Comparison of ENCODE assay signal across 8 cellular contexts in genomic region chr5:40798856-40799210, GRCh38. TPM values are rescaled to one million over a fixed set of nuclear protein-coding genes. Genes with fewer than 3 reads are reported as not detected.
DNase-seq lines count a peak whose midpoint lies in the region; ATAC-seq, FAIRE-seq and TF ChIP-seq lines count a peak whose summit lies in the region.

No MANE protein-coding gene starts in this region.

- FAIRE-seq in GM12892 (lab: Jason Lieb, UNC): no peak

- CTCF ChIA-PET in CD8-positive, alpha-beta memory T cell (lab: Charles Lee): interaction anchor here (1.1 kb wide), 1 partner anchor 44 kb away, joined by 3 read pairs; no protein-coding TSS in a partner anchor
- CTCF ChIA-PET in RWPE1 (lab: Yijun Ruan, JAX): interaction anchor here (0.6 to 0.7 kb wide), 3 partner anchors 9 to 245 kb away, joined by 3 read pairs; no protein-coding TSS in a partner anchor

- H3K9me3 Mint-ChIP-seq in CD8-positive, alpha-beta memory T cell: no peaks in the 10 kb centered on the region

- H3K79me2 ChIP-seq in parathyroid adenoma: peaks cover 19% of the 10 kb centered on the region

- H2AFZ ChIP-seq in parathyroid adenoma: peak overlapping the region; percentile 91

- no peaks in the 10 kb centered on the region for H3K9me3 ChIP-seq in CD8-positive, alpha-beta memory T cell (ENCODE audit: low read length)
- no peaks in the 10 kb centered on the region for H3K9me3 ChIP-seq in parathyroid adenoma (ENCODE audit: control insufficient read depth, low read length)

- no peak for ATAC-seq in HG03196 (IDR thresholded peaks at IDR 0.05; ENCODE audit: unreplicated experiment)

- H3K9ac ChIP-seq in parathyroid adenoma: no peak overlapping the region

- H3K4me1 ChIP-seq in CD8-positive, alpha-beta memory T cell (ENCODE audit: insufficient read depth, low read length): peaks cover 22% of the 10 kb centered on the region
- H3K4me1 ChIP-seq in parathyroid adenoma: no peaks in the 10 kb centered on the region

- peak overlapping the region in 7 of 8 donors; percentile 84 to 96 (median 92) for H3K27ac Mint-ChIP-seq in CD8-positive, alpha-beta memory T cell

- peak overlapping the region; percentile 88 for H3K27ac ChIP-seq in CD8-positive, alpha-beta memory T cell (ENCODE audit: low read depth, low read length)
- H3K27ac ChIP-seq in RWPE1 (peak overlapping the region; percentile 95), parathyroid adenoma (peak overlapping the region; percentile 87)

- peaks cover 0 to 24% (median 1%) of the 10 kb centered on the region in 3 donors for H3K36me3 Mint-ChIP-seq in CD8-positive, alpha-beta memory T cell

- no peak for TF ChIP-seq POLR2A in GM12892 (IDR thresholded peaks at IDR 0.05; ENCODE audit: low read depth, low read length)

- H3K4me3 Mint-ChIP-seq in CD8-positive, alpha-beta memory T cell: peak overlapping the region; percentile 92 to 98 (median 95)

- TF ChIP-seq CTCF in RWPE1 (conservative IDR thresholded peaks at IDR 0.05; ENCODE audit: low read depth): no peak
- no peak for TF ChIP-seq CTCF in epithelial cell of proximal tubule (conservative IDR thresholded peaks at IDR 0.05; ENCODE audit: low read depth, low read length)
- no peak for TF ChIP-seq CTCF in parathyroid adenoma (IDR thresholded peaks at IDR 0.05)

- H3K4me2 ChIP-seq in parathyroid adenoma (ENCODE audit: low read length): peak overlapping the region; percentile 89

- POLR2A ChIA-PET in CD8-positive, alpha-beta memory T cell (lab: Charles Lee): interaction anchor here (0.5 to 1.5 kb wide), 5 partner anchors 8 to 1719 kb away, joined by 3 to 8 read pairs (median 3); no protein-coding TSS in a partner anchor
- POLR2A ChIA-PET in RWPE1 (lab: Yijun Ruan, JAX; ENCODE audit: low non-redundant PET): interaction anchor here (0.6 kb wide), 4 partner anchors 12 to 1394 kb away, joined by 3 to 8 read pairs (median 5); no protein-coding TSS in a partner anchor

- peak overlapping the region; percentile 99 for H3K4me3 ChIP-seq in CD8-positive, alpha-beta memory T cell (ENCODE audit: low read length)
- H3K4me3 ChIP-seq in epithelial cell of proximal tubule (ENCODE audit: low read depth, low read length) (peak overlapping the region; percentile 94), parathyroid adenoma (ENCODE audit: low read depth, low read length) (peak overlapping the region; percentile 87)

- H3K27me3 Mint-ChIP-seq in CD8-positive, alpha-beta memory T cell: no peaks in the 10 kb centered on the region

- no peaks in the 10 kb centered on the region for H3K36me3 ChIP-seq in CD8-positive, alpha-beta memory T cell (ENCODE audit: insufficient read depth, low read length)
- no peaks in the 10 kb centered on the region for H3K36me3 ChIP-seq in parathyroid adenoma (ENCODE audit: control insufficient read depth, insufficient read depth, low read length)

- no peak for DNase-seq in CD8-positive, alpha-beta memory T cell
- DNase-seq in RWPE1 (ENCODE audit: low spot score): no peak
- no peak for DNase-seq in epithelial cell of proximal tubule (ENCODE audit: low read depth)
- DNase-seq in NCI-H2171 (lab: John Stamatoyannopoulos, UW): no peak
- DNase-seq in GM12892 (ENCODE audit: insufficient read length): no peak
- no peak for DNase-seq in SW 1271 (lab: John Stamatoyannopoulos, UW)

- no peaks in the 10 kb centered on the region for H3K27me3 ChIP-seq in CD8-positive, alpha-beta memory T cell (ENCODE audit: insufficient read depth, low read length, poor library complexity, severe bottlenecking)
- no peaks in the 10 kb centered on the region for H3K27me3 ChIP-seq in parathyroid adenoma (ENCODE audit: control insufficient read depth, insufficient read depth, low read length)

- H3K4me1 Mint-ChIP-seq in CD8-positive, alpha-beta memory T cell: peaks cover 40 to 47% (median 43%) of the 10 kb centered on the region in 3 donors

RNA-seq across cellular contexts. Expression of gene PRKAA1, which starts 0.7 kb away (rescaled TPM):
- 10 to 100 TPM; 73.3 to 79.4 TPM for total RNA-seq in CD8-positive, alpha-beta memory T cell
- 46.7 TPM for polyA plus RNA-seq in CD8-positive, alpha-beta memory T cell
- 30.5 and 38.5 TPM in 2 replicates for total RNA-seq in epithelial cell of proximal tubule
- 18.2 TPM for polyA plus RNA-seq in GM12892 (2012; ENCODE audit: missing spikeins)

RNA-seq across cellular contexts. Expression of gene RPL37, which starts 36.2 kb away (rescaled TPM):
- 1,000 to 10,000 TPM; 1,652 to 1,731 TPM for total RNA-seq in CD8-positive, alpha-beta memory T cell
- polyA plus RNA-seq in CD8-positive, alpha-beta memory T cell: 1,994 TPM
- 159 and 301 TPM in 2 replicates for total RNA-seq in epithelial cell of proximal tubule
- polyA plus RNA-seq in GM12892 (2012; ENCODE audit: missing spikeins): 6,465 TPM

RNA-seq across cellular contexts. Expression of gene CARD6, which starts 42.3 kb away (rescaled TPM):
- total RNA-seq in CD8-positive, alpha-beta memory T cell: 1 to 10 TPM; 1.8 to 2.1 TPM
- polyA plus RNA-seq in CD8-positive, alpha-beta memory T cell: 2.3 TPM
- 0.43 and 0.63 TPM in 2 replicates for total RNA-seq in epithelial cell of proximal tubule
- polyA plus RNA-seq in GM12892 (2012; ENCODE audit: missing spikeins): 0.89 TPM

RNA-seq across cellular contexts. Expression of gene TTC33, which starts 43.1 kb away (rescaled TPM):
- 10 to 100 TPM; 25.3 to 27.7 TPM for total RNA-seq in CD8-positive, alpha-beta memory T cell
- polyA plus RNA-seq in CD8-positive, alpha-beta memory T cell: 13.9 TPM
- 7.6 and 9.8 TPM in 2 replicates for total RNA-seq in epithelial cell of proximal tubule
- polyA plus RNA-seq in GM12892 (2012; ENCODE audit: missing spikeins): 13.1 TPM
